Comparison of ENCODE assay signal across 11 cellular contexts in the genomic region with DNA sequence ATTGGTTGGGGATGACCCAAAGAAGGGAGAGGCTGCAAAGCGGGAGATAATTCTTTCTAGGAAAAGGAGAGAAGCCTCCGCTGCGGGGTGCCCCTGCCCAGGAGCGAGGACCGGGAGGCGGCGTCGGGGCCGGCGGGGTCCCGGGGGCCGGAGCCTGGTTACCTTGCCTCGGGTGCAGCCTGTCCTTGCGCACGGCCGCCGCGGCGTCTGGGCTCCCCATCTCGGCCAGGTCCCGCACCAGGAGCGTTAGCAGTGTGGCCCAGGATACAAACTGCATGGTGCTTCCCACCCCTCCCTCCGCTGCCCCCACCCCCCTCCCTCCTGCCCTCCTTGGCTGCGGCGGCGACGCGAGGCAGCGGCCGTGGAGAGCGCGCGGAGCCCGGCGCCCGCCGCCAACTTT. TPM values are rescaled to one million over a fixed set of nuclear protein-coding genes. Genes with fewer than 3 reads are reported as not detected.
DNase-seq lines count a peak whose midpoint lies in the region; TF ChIP-seq lines count a peak whose summit lies in the region.
"Had no signal": no experiment of that assay in that cellular context is flagged by ENCODE, and none has a peak within 500 bp of the region (broad histone marks: within the 10 kb centered on the region; RNA-seq: fewer than 3 reads in every experiment).

No MANE protein-coding gene starts in this region.

- H3K27me3 Mint-ChIP-seq in H9 (ENCODE audit: low read depth): peaks cover 93% of the 10 kb centered on the region
- H3K27me3 Mint-ChIP-seq in chondrocyte (ENCODE audit: low read depth): no peaks in the 10 kb centered on the region

- H3K14ac ChIP-seq in H9 (ENCODE audit: insufficient read depth, low read length): no peak overlapping the region

- H3K4me3 Mint-ChIP-seq in H9 (peak overlapping the region; percentile 68 to 92), chondrocyte (ENCODE audit: unreplicated experiment) (peak overlapping the region; percentile 97)

- no peaks in the 10 kb centered on the region; the same call in 1 of the 2 replicates for H3K4me1 ChIP-seq in H9 (ENCODE audit: insufficient read depth, low read length)
- H3K4me1 ChIP-seq in skeletal muscle tissue (ENCODE audit: control insufficient read depth in 3 of 3, insufficient read depth in 3 of 3, low read length in 3 of 3): peaks cover 12 to 19% (median 13%) of the 10 kb centered on the region in 3 donors

- H3K4ac ChIP-seq in H9 (ENCODE audit: low read depth, low read length): no peak overlapping the region

- H4K20me1 ChIP-seq in H9 (ENCODE audit: control insufficient read depth, insufficient read depth, insufficient read length): no peaks in the 10 kb centered on the region

- H3K9me3 ChIP-seq in H9 (ENCODE audit: control insufficient read depth, low read depth, low read length): no peaks in the 10 kb centered on the region
- H3K9me3 ChIP-seq in skeletal muscle tissue (ENCODE audit: control insufficient read depth in 3 of 3, low read length in 3 of 3): no peaks in the 10 kb centered on the region

- no peaks in the 10 kb centered on the region for H3K79me1 ChIP-seq in H9 (ENCODE audit: insufficient read depth, low read depth, low read length, poor library complexity, severe bottlenecking)

- no peak overlapping the region for H4K5ac ChIP-seq in H9 (ENCODE audit: insufficient read length, low read depth, low read length)

- peaks cover 37% of the 10 kb centered on the region for H3K23me2 ChIP-seq in H9 (ENCODE audit: insufficient read length, low read depth, low read length, poor library complexity, severe bottlenecking)

- H3K27ac ChIP-seq in H9 (ENCODE audit: insufficient read length, low read depth, low read length) (no peak overlapping the region), layer of hippocampus (ENCODE audit: low read depth, low read length) (peak overlapping the region; percentile 90), skeletal muscle tissue (ENCODE audit: low read depth, low read length) (peak overlapping the region; percentile 96)

- H2BK5ac ChIP-seq in H9 (ENCODE audit: insufficient read length, low read length): no peak overlapping the region

- H3K23ac ChIP-seq in H9 (ENCODE audit: insufficient read length, low read depth, low read length): no peak overlapping the region

- H3K36me3 Mint-ChIP-seq in H9 (ENCODE audit: insufficient read depth in 1 of 3, low read depth in 3 of 3) (no peaks in the 10 kb centered on the region), chondrocyte (ENCODE audit: low read depth) (no peaks in the 10 kb centered on the region)

- no peak overlapping the region for H2AK5ac ChIP-seq in H9 (ENCODE audit: insufficient read length, low read length)

- no peak overlapping the region for H4K8ac ChIP-seq in H9 (replicated peaks; ENCODE audit: insufficient read length, low read depth, low read length)

- DNase-seq in H9 (no peak), chondrocyte (ENCODE audit: low spot score) (no peak), NCI-H187 treated with DMSO at 0.1 percent for 48 hours (lab: John Stamatoyannopoulos, UW) (no peak), SK-N-DZ (ENCODE audit: low spot score) (no peak), AG08395 (ENCODE audit: low spot score) (no peak), dedifferentiated amniotic fluid mesenchymal stem cell (ENCODE audit: extremely low spot score) (no peak)
- DNase-seq: activated CD8-positive, alpha-beta memory T cell treated with anti-CD3 and anti-CD28 coated beads, Interleukin-2, amount 50 U/mL, for 4 hours had no signal

- H2BK120ac ChIP-seq in H9 (ENCODE audit: low read depth, low read length, poor library complexity, severe bottlenecking): no peak overlapping the region

- no peak overlapping the region for H4K91ac ChIP-seq in H9 (ENCODE audit: insufficient read length, low read depth, low read length)

- H3K27me3 ChIP-seq in H9 (ENCODE audit: insufficient read depth, low read length) (peaks cover 41% of the 10 kb centered on the region), layer of hippocampus (ENCODE audit: control insufficient read depth, insufficient read depth, low read length) (peaks cover 2% of the 10 kb centered on the region), skeletal muscle tissue (ENCODE audit: control insufficient read depth in 3 of 3, insufficient read depth in 3 of 3, low read length in 3 of 3) (no peaks in the 10 kb centered on the region)

- no peak overlapping the region for H3K56ac ChIP-seq in H9 (ENCODE audit: insufficient read length, low read depth, low read length)

- H3K9ac ChIP-seq in H9 (ENCODE audit: extremely low read depth, insufficient read length, low read length) (no peak overlapping the region), skeletal muscle tissue (ENCODE audit: low read depth in 1 of 3, low read length in 3 of 3) (peak overlapping the region; percentile 96 to 98 (median 98))

- H2AFZ ChIP-seq in H9 (ENCODE audit: low read length): no peak overlapping the region

- no peaks in the 10 kb centered on the region for H3K36me3 ChIP-seq in skeletal muscle tissue (ENCODE audit: control insufficient read depth in 3 of 3, insufficient read depth in 3 of 3, low read length in 3 of 3)

- no peaks in the 10 kb centered on the region for H3K79me2 ChIP-seq in H9 (ENCODE audit: insufficient read depth, low read length)

- no peak overlapping the region for H2BK12ac ChIP-seq in H9 (ENCODE audit: insufficient read length, low read depth, low read length)

- WGBS in H9 (ENCODE audit: extremely low coverage, insufficient read length, low lambda C conversion rate): no CpG with 5 or more reads among the region's 37 CpGs

- H3K4me3 ChIP-seq in skeletal muscle tissue (ENCODE audit: low read length in 3 of 3): peak overlapping the region; percentile 94 to 98 (median 95)
- H3K4me3 ChIP-seq: K562 had no signal

- no peak overlapping the region for H2BK15ac ChIP-seq in H9 (ENCODE audit: low read depth, low read length)

- H3K4me2 ChIP-seq in H9 (ENCODE audit: insufficient read depth, insufficient read length, low read length): peak overlapping the region; percentile 85

- no peak overlapping the region for H3K27ac Mint-ChIP-seq in H9
- H3K27ac Mint-ChIP-seq in chondrocyte (ENCODE audit: unreplicated experiment): peak overlapping the region; percentile 74

- no peak overlapping the region for H3T11ph ChIP-seq in H9 (ENCODE audit: low read length)

- H3K9me3 Mint-ChIP-seq in H9: peaks cover 0 to 2% of the 10 kb centered on the region in 2 experiments; a peak in 2 of 5 replicates
- H3K9me3 Mint-ChIP-seq in chondrocyte (ENCODE audit: low read depth): no peaks in the 10 kb centered on the region

- H3K18ac ChIP-seq in H9 (ENCODE audit: insufficient read length, low read depth, low read length): no peak overlapping the region

- H3K4me1 Mint-ChIP-seq in H9: peaks cover 65 to 69% of the 10 kb centered on the region in 2 experiments
- peaks cover 35% of the 10 kb centered on the region for H3K4me1 Mint-ChIP-seq in chondrocyte (ENCODE audit: low read depth)

- no peak for TF ChIP-seq CTCF in H9 (conservative IDR thresholded peaks at IDR 0.05)
- TF ChIP-seq CTCF in chondrocyte (IDR thresholded peaks at IDR 0.05): no peak

- no peak overlapping the region for H2BK20ac ChIP-seq in H9 (ENCODE audit: low read depth, low read length, poor library complexity, severe bottlenecking)

RNA-seq across cellular contexts. Expression of a gene that starts 0.4 kb away (rescaled TPM):
- total RNA-seq in H9 (2021) (0.18 and 0.46 TPM in 2 replicates), chondrocyte (4.6 to 5.6 TPM (median 5.1 TPM) in 3 replicates), skeletal muscle tissue (106 TPM)
- 25.4 and 28.3 TPM in 2 replicates for polyA plus RNA-seq in SK-N-DZ (2014; cell fraction: cytosol; rRNA removed)
- 18.1 and 39.7 TPM in 2 replicates for polyA plus RNA-seq in SK-N-DZ (2014; cell fraction: nucleus; rRNA removed)
- total RNA-seq: OCI-LY7 had no signal

Comparison
In these comparisons a context has a peak if more than half of its experiments do, and no peak if none do; other contexts are left out.
1. RNA of a gene that starts 0.4 kb away (total RNA-seq): 106 TPM in skeletal muscle tissue (single experiment); 4.6 to 5.6 TPM in chondrocyte and 0.18 to 0.46 TPM in H9; every median in the first group is over 10 times any median in the second.